15 cellular contexts compared by ENCODE assay signal in the genomic region with DNA sequence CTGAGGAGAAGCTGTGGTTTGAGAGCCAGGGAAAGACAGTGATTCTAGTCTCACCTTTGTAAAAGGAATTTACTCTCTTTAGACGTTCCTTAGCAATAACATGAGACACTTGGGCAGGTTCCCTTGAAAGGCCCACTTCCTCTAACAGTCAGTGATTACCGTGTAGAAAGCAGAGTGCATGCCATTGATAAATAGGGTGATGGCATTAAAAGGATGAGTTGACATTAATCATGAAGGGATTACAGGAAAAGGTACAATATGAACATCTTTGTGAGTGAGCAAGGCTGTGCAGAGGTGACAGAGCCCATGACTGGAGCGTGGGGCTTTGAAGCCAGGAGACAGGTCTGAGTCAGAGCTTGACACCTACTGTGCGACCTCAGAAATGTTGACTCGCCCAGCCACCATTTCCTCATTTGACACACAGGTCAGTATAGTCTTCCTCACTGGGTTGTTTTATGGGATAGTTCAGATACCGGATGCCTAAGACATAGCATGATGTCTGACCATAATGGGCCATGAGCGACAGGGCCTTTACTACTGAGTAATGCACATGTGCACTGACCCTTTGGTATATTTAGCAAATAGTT.
DNase-seq lines count a peak whose midpoint lies in the region; ATAC-seq and TF ChIP-seq lines count a peak whose summit lies in the region.
"Had no signal": no experiment of that assay in that cellular context is flagged by ENCODE, and none has a peak within 500 bp of the region (broad histone marks: within the 10 kb centered on the region; RNA-seq: fewer than 3 reads in every experiment).

No MANE protein-coding gene starts in this region.

- no peaks in the 10 kb centered on the region for H3K9me3 ChIP-seq in neural cell (ENCODE audit: low read length)

- no peaks in the 10 kb centered on the region for H3K9me2 ChIP-seq in neural cell (ENCODE audit: insufficient read depth, low read length)

- H3K4me3 Mint-ChIP-seq in natural killer cell, result no peak overlapping the region
- H3K4me3 Mint-ChIP-seq: activated naive CD4-positive, alpha-beta T cell treated with anti-CD3 and anti-CD28 coated beads, Interleukin-2, amount 50 U/mL, for 24 hours had no signal

- no peaks in the 10 kb centered on the region for H3K27me3 Mint-ChIP-seq in natural killer cell (ENCODE audit: low read depth in 2 of 2)
- H3K27me3 Mint-ChIP-seq: activated naive CD4-positive, alpha-beta T cell treated with anti-CD3 and anti-CD28 coated beads, Interleukin-2, amount 50 U/mL, for 24 hours had no signal

- no peak overlapping the region for H3K27ac Mint-ChIP-seq in natural killer cell
- H3K27ac Mint-ChIP-seq: activated naive CD4-positive, alpha-beta T cell treated with anti-CD3 and anti-CD28 coated beads, Interleukin-2, amount 50 U/mL, for 24 hours had no signal

- H3K4me3 ChIP-seq in brain microvascular endothelial cell (ENCODE audit: low read depth, low read length) (no peak overlapping the region), neural cell (ENCODE audit: low read length) (peak overlapping the region; percentile 42)

- H3K9ac ChIP-seq in neural cell (ENCODE audit: low read length), result peak overlapping the region; percentile 65

- no peak overlapping the region for H2AFZ ChIP-seq in neural cell (ENCODE audit: low read depth, low read length)

- H3K27ac ChIP-seq in brain microvascular endothelial cell, result peak overlapping the region; percentile 80
- peak overlapping the region; percentile 96 for H3K27ac ChIP-seq in neural cell (ENCODE audit: low read length)

- H4K20me1 ChIP-seq in neural cell (ENCODE audit: insufficient read depth), result no peaks in the 10 kb centered on the region

- peaks cover 8 to 21% of the 10 kb centered on the region in 2 donors for H3K9me3 Mint-ChIP-seq in natural killer cell
- H3K9me3 Mint-ChIP-seq: activated naive CD4-positive, alpha-beta T cell treated with anti-CD3 and anti-CD28 coated beads, Interleukin-2, amount 50 U/mL, for 24 hours had no signal

- no peaks in the 10 kb centered on the region for H3K4me1 Mint-ChIP-seq in natural killer cell
- H3K4me1 Mint-ChIP-seq: activated naive CD4-positive, alpha-beta T cell treated with anti-CD3 and anti-CD28 coated beads, Interleukin-2, amount 50 U/mL, for 24 hours had no signal

- intact Hi-C loops in natural killer cell (cut with micrococcal nuclease), result no loop called here

- no peaks in the 10 kb centered on the region for H3K79me2 ChIP-seq in neural cell (replicated peaks; ENCODE audit: insufficient read depth, low read length)

- TF ChIP-seq CTCF in brain microvascular endothelial cell (IDR thresholded peaks at IDR 0.05; ENCODE audit: low read depth, low read length, missing control alignments), result no peak
- no peak for TF ChIP-seq CTCF in neural cell (IDR thresholded peaks at IDR 0.05; ENCODE audit: poor library complexity, severe bottlenecking)
- no peak for TF ChIP-seq CTCF in natural killer cell (IDR thresholded peaks at IDR 0.05)

- H3K27me3 ChIP-seq in brain microvascular endothelial cell (replicated peaks) (no peaks in the 10 kb centered on the region), neural cell (ENCODE audit: insufficient read depth, low read depth, low read length) (no peaks in the 10 kb centered on the region)

- peak; percentile 84 for TF ChIP-seq EP300 in neural cell (conservative IDR thresholded peaks at IDR 0.05; ENCODE audit: poor library complexity, severe bottlenecking)

- H3K4me2 ChIP-seq in neural cell (ENCODE audit: low read length), result peak overlapping the region; percentile 52

- TF ChIP-seq RAD21 in neural cell (conservative IDR thresholded peaks at IDR 0.05), result peak; percentile 22

- in situ Hi-C loops in brain microvascular endothelial cell (cut with HindIII; ENCODE audit: low pct_ligation_motif_present, low sequenced_read_pairs), result no loop called here

- no peak for ATAC-seq in natural killer cell
- ATAC-seq: HCT116, left cardiac atrium had no signal

- no peaks in the 10 kb centered on the region for H3K36me3 Mint-ChIP-seq in natural killer cell
- H3K36me3 Mint-ChIP-seq: activated naive CD4-positive, alpha-beta T cell treated with anti-CD3 and anti-CD28 coated beads, Interleukin-2, amount 50 U/mL, for 24 hours had no signal

- peak; percentile 60 for DNase-seq in ELR (ENCODE audit: low read depth)
- peak; percentile 58 for DNase-seq in M059J (ENCODE audit: low read depth)
- peak; percentile 90 for DNase-seq in brain microvascular endothelial cell
- DNase-seq in HK-2 (ENCODE audit: unreplicated experiment), result no peak
- DNase-seq in kidney glomerular epithelial cell (lab: John Stamatoyannopoulos, UW), result no peak
- no peak for DNase-seq in natural killer cell
- DNase-seq: activated CD4-positive, CD25-positive, alpha-beta regulatory T cell; activated CD8-positive, alpha-beta memory T cell treated with anti-CD3 and anti-CD28 coated beads, Interleukin-2, amount 50 U/mL, for 4 hours; C1 segment of cervical spinal cord; DMS79; KBM-7; left cardiac atrium had no signal

- no peaks in the 10 kb centered on the region for H3F3A ChIP-seq in neural cell (ENCODE audit: insufficient read depth, low read length, poor library complexity, severe bottlenecking)

- H3K36me3 ChIP-seq in brain microvascular endothelial cell (replicated peaks), result no peaks in the 10 kb centered on the region
- no peaks in the 10 kb centered on the region for H3K36me3 ChIP-seq in neural cell (ENCODE audit: insufficient read depth, low read length)

TF ChIP-seq in neural cell, 6 proteins besides CTCF, POLR2A, EP300 and RAD21:
- TF ChIP-seq POLR2AphosphoS5 (IDR thresholded peaks at IDR 0.05) (peak; percentile 80), SMC3 (conservative IDR thresholded peaks at IDR 0.05; ENCODE audit: poor library complexity) (no peak), EZH2 (IDR thresholded peaks at IDR 0.05; ENCODE audit: borderline replicate concordance, insufficient read depth, low read length, poor library complexity, severe bottlenecking) (no peak)
- TF ChIP-seq, protein P1, sequence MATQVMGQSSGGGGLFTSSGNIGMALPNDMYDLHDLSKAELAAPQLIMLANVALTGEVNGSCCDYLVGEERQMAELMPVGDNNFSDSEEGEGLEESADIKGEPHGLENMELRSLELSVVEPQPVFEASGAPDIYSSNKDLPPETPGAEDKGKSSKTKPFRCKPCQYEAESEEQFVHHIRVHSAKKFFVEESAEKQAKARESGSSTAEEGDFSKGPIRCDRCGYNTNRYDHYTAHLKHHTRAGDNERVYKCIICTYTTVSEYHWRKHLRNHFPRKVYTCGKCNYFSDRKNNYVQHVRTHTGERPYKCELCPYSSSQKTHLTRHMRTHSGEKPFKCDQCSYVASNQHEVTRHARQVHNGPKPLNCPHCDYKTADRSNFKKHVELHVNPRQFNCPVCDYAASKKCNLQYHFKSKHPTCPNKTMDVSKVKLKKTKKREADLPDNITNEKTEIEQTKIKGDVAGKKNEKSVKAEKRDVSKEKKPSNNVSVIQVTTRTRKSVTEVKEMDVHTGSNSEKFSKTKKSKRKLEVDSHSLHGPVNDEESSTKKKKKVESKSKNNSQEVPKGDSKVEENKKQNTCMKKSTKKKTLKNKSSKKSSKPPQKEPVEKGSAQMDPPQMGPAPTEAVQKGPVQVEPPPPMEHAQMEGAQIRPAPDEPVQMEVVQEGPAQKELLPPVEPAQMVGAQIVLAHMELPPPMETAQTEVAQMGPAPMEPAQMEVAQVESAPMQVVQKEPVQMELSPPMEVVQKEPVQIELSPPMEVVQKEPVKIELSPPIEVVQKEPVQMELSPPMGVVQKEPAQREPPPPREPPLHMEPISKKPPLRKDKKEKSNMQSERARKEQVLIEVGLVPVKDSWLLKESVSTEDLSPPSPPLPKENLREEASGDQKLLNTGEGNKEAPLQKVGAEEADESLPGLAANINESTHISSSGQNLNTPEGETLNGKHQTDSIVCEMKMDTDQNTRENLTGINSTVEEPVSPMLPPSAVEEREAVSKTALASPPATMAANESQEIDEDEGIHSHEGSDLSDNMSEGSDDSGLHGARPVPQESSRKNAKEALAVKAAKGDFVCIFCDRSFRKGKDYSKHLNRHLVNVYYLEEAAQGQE (IDR thresholded peaks at IDR 0.05; ENCODE audit: borderline replicate concordance), result no peak

Comparison
In these comparisons a context has a peak if more than half of its experiments do, and no peak if none do; other contexts are left out.
1. DNase-seq: peak in ELR (single experiment), M059J (single experiment) and brain microvascular endothelial cell (single experiment); none in HK-2 (single experiment), kidney glomerular epithelial cell (single experiment) and natural killer cell (single experiment).